ENCODE assay signal across 1 cellular context in the genomic region with DNA sequence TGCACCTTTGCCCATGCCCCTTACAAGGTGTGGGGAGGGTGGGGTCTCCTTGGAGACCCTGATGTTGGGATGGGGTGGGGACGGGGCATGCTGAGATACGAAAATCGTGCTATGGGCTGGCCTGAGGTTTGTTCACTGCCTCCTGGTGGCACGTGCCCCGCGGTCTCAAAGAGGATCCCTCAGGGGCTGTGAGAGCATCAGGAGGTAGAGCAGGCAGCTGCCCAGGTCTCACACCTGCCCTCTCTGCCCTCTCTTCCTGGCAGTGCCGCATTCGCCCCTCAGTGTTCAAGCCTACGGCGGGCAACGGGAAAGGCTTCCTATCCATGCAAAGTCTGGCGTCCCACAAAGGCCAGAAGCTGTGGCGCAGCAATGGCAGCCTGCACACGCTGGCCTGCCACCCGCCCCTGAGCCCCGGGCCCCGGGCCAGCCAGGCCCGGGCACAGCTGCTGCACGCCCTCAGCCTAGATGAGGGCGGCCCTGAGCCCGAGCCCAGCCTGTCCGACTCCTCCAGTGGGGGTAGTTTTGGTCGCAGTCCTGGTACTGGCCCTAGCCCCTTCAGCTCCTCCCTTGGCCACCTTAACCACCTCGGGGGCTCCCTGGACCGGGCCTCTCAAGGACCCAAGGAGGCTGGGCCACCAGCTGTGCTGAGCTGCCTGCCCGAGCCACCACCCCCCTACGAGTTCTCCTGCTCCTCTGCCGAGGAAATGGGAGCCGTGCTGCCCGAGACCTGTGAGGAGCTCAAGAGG.
TF ChIP-seq lines count a peak whose summit lies in the region.

No MANE protein-coding gene starts in this region.

TF ChIP-seq in GM23338, 12 proteins besides CTCF, POLR2A, EP300 and RAD21:
- no peak for TF ChIP-seq ZNF114 (CRISPR knock-in tag; IDR thresholded peaks at IDR 0.05)
- no peak for TF ChIP-seq NANOG (IDR thresholded peaks at IDR 0.05; ENCODE audit: borderline replicate concordance)
- no peak for TF ChIP-seq EZH2 (IDR thresholded peaks at IDR 0.05; ENCODE audit: low read depth, unreplicated experiment)
- TF ChIP-seq POLR2AphosphoS5 (IDR thresholded peaks at IDR 0.05; ENCODE audit: low read depth): no peak
- TF ChIP-seq, protein P1, sequence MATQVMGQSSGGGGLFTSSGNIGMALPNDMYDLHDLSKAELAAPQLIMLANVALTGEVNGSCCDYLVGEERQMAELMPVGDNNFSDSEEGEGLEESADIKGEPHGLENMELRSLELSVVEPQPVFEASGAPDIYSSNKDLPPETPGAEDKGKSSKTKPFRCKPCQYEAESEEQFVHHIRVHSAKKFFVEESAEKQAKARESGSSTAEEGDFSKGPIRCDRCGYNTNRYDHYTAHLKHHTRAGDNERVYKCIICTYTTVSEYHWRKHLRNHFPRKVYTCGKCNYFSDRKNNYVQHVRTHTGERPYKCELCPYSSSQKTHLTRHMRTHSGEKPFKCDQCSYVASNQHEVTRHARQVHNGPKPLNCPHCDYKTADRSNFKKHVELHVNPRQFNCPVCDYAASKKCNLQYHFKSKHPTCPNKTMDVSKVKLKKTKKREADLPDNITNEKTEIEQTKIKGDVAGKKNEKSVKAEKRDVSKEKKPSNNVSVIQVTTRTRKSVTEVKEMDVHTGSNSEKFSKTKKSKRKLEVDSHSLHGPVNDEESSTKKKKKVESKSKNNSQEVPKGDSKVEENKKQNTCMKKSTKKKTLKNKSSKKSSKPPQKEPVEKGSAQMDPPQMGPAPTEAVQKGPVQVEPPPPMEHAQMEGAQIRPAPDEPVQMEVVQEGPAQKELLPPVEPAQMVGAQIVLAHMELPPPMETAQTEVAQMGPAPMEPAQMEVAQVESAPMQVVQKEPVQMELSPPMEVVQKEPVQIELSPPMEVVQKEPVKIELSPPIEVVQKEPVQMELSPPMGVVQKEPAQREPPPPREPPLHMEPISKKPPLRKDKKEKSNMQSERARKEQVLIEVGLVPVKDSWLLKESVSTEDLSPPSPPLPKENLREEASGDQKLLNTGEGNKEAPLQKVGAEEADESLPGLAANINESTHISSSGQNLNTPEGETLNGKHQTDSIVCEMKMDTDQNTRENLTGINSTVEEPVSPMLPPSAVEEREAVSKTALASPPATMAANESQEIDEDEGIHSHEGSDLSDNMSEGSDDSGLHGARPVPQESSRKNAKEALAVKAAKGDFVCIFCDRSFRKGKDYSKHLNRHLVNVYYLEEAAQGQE (IDR thresholded peaks at IDR 0.05; ENCODE audit: unreplicated experiment): no peak
- TF ChIP-seq, protein P2, sequence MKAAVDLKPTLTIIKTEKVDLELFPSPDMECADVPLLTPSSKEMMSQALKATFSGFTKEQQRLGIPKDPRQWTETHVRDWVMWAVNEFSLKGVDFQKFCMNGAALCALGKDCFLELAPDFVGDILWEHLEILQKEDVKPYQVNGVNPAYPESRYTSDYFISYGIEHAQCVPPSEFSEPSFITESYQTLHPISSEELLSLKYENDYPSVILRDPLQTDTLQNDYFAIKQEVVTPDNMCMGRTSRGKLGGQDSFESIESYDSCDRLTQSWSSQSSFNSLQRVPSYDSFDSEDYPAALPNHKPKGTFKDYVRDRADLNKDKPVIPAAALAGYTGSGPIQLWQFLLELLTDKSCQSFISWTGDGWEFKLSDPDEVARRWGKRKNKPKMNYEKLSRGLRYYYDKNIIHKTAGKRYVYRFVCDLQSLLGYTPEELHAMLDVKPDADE (IDR thresholded peaks at IDR 0.05): no peak
